In the genomic region with DNA sequence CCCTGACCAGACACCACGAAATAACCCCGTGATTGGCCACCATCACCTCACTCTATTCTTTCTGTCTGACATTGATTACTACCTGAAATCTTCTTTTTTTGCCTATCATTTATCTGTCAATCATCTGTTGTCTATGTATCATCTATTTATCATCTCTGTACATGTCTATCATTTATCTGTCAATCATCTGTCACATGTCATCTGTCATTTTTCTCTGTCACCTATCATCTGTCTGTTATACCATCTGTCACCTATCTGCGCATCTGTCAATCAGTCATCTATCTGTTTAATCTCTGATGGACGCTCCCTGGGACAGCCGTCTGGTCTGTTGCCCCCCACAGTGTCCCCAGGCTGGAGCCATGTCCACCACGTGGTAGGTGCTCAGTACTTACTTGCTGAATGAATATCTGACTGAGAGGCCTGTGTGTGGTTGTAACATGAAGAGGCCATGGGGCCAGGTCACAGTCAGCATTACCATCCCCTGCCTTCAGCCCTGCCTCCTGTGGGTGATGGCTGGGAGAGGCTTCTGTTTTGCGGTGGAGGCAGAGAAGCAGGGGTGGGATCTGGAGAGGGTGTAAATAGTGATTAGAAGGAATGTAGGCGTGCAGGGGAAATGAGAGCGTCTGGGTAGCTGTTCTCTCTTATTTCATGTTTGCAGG, we compare ENCODE assay signal across 31 cellular contexts.
DNase-seq lines count a peak whose midpoint lies in the region; ATAC-seq, FAIRE-seq and TF ChIP-seq lines count a peak whose summit lies in the region.
"Had no signal": no experiment of that assay in that cellular context is flagged by ENCODE, and none has a peak within 500 bp of the region (broad histone marks: within the 10 kb centered on the region; RNA-seq: fewer than 3 reads in every experiment).

No MANE protein-coding gene starts in this region.

- H3K9me3 Mint-ChIP-seq in astrocyte (ENCODE audit: unreplicated experiment) (peaks cover 5% of the 10 kb centered on the region), memory B cell (peaks cover 2% of the 10 kb centered on the region), CD14-positive monocyte (peaks cover 0 to 4% (median 0%) of the 10 kb centered on the region in 7 donors)
- H3K9me3 Mint-ChIP-seq: activated CD4-positive, alpha-beta T cell treated with anti-CD3 and anti-CD28 coated beads, Interleukin-2, amount 10 ng/mL, durations not matched to agents 24 days and 14 days had no signal

- 25% methylated on average over 9 of the region's 9 CpGs for WGBS in HepG2 (ENCODE audit: low lambda C conversion rate)
- WGBS in right lobe of liver (ENCODE audit: insufficient coverage, low coverage, low lambda C conversion rate, missing lambda C conversion rate) = 79% methylated on average over 7 of the region's 9 CpGs

- no TSS peak for BruUV-seq in HepG2 (replicated peaks; lab: Mats Ljungman, UMichigan)

- peak overlapping the region; percentile 67 for H3K27ac Mint-ChIP-seq in astrocyte (ENCODE audit: unreplicated experiment)
- H3K27ac Mint-ChIP-seq in memory B cell = no peak overlapping the region
- H3K27ac Mint-ChIP-seq in CD14-positive monocyte = peak overlapping the region in 2 of 7 donors; percentile 3 to 25
- H3K27ac Mint-ChIP-seq: activated CD4-positive, alpha-beta T cell treated with anti-CD3 and anti-CD28 coated beads, Interleukin-2, amount 10 ng/mL, durations not matched to agents 24 days and 14 days; activated naive CD8-positive, alpha-beta T cell; stimulated activated naive B cell treated with anti-CD40 and anti-IgM and Interleukin-4, amounts not matched to agents 10 μg/mL and 1 μg/mL and 100 μg/mL, for 72 hours had no signal

- intact Hi-C loops in HepG2 (cut with micrococcal nuclease; ENCODE audit: unreplicated experiment) = no loop called here
- intact Hi-C loops in right lobe of liver (cut with DNase I) = no loop called here
- intact Hi-C loops in upper lobe of right lung (cut with DNase I) = no loop called here
- intact Hi-C loops in CD14-positive monocyte (cut with micrococcal nuclease) = no loop called here

- no peaks in the 10 kb centered on the region for H4K20me1 ChIP-seq in HepG2 (ENCODE audit: insufficient read depth, low read length)
- H4K20me1 ChIP-seq in astrocyte (ENCODE audit: insufficient read depth, low read length) = no peaks in the 10 kb centered on the region

- TF ChIP-seq EP300 in HepG2 (IDR thresholded peaks at IDR 0.05; ENCODE audit: low read depth in 2 of 2, low read length in 2 of 2) = no peak
- TF ChIP-seq EP300 in HepG2 (CRISPR knock-in tag; IDR thresholded peaks at IDR 0.05; ENCODE audit: borderline replicate concordance) = no peak

- H3K4me3 Mint-ChIP-seq in astrocyte (ENCODE audit: unreplicated experiment) = no peak overlapping the region
- peak overlapping the region; percentile 14 for H3K4me3 Mint-ChIP-seq in memory B cell
- peak overlapping the region in 1 of 2 donors; percentile 27 for H3K4me3 Mint-ChIP-seq in CD14-positive monocyte
- H3K4me3 Mint-ChIP-seq: activated CD4-positive, alpha-beta T cell treated with anti-CD3 and anti-CD28 coated beads, Interleukin-2, amount 10 ng/mL, durations not matched to agents 24 days and 14 days; activated naive CD8-positive, alpha-beta T cell; CD4-positive, alpha-beta memory T cell had no signal

- H3K4me1 Mint-ChIP-seq in astrocyte (ENCODE audit: low read depth, unreplicated experiment) = peaks cover 15% of the 10 kb centered on the region
- H3K4me1 Mint-ChIP-seq in memory B cell = peaks cover 32% of the 10 kb centered on the region
- peaks cover 38% of the 10 kb centered on the region for H3K4me1 Mint-ChIP-seq in CD14-positive monocyte
- H3K4me1 Mint-ChIP-seq: activated CD4-positive, alpha-beta T cell treated with anti-CD3 and anti-CD28 coated beads, Interleukin-2, amount 10 ng/mL, durations not matched to agents 24 days and 14 days had no signal

- H3K27ac ChIP-seq in HepG2 (ENCODE audit: extremely low read length, insufficient read depth, low read length) (no peak overlapping the region), right lobe of liver (no peak overlapping the region), astrocyte (ENCODE audit: low read depth, low read length) (no peak overlapping the region), upper lobe of right lung (no peak overlapping the region)
- H3K27ac ChIP-seq: neutrophil, psoas muscle, suprapubic skin had no signal

- TF ChIP-seq POLR2A in HepG2 (IDR thresholded peaks at IDR 0.05; ENCODE audit: insufficient read depth in 1 of 2, low read depth in 2 of 2, low read length in 2 of 2) (no peak), right lobe of liver (IDR thresholded peaks at IDR 0.05) (no peak)

- POLR2A ChIA-PET in HepG2 (lab: Yijun Ruan, JAX) = no interaction called here

- ATAC-seq in HepG2 = peak; percentile 21; the same call in 1 of the 3 replicates
- ATAC-seq in right lobe of liver = no peak
- ATAC-seq in memory B cell (ENCODE audit: low read depth) = no peak
- peak; percentile 82 for ATAC-seq in upper lobe of right lung
- no peak for ATAC-seq in HG03520 (IDR thresholded peaks at IDR 0.05; ENCODE audit: unreplicated experiment)
- ATAC-seq: left cardiac atrium, psoas muscle had no signal

- in situ Hi-C loops in HepG2 (cut with HindIII; ENCODE audit: extremely low pct_ligation_motif_present, low pct_unique_long_range_greater_than_20kb) = no loop called here

- H3K27me3 ChIP-seq in HepG2 (ENCODE audit: control insufficient read depth in 1 of 2, insufficient read depth in 2 of 2, low read length in 2 of 2) = peaks cover 2 to 33% of the 10 kb centered on the region in 2 experiments; a peak in 4 of 5 replicates
- no peaks in the 10 kb centered on the region for H3K27me3 ChIP-seq in right lobe of liver
- H3K27me3 ChIP-seq in astrocyte (ENCODE audit: insufficient read depth, low read length) = no peaks in the 10 kb centered on the region
- no peaks in the 10 kb centered on the region for H3K27me3 ChIP-seq in upper lobe of right lung
- H3K27me3 ChIP-seq: suprapubic skin had no signal

- H3K9me3 ChIP-seq in HepG2 (ENCODE audit: low read length) (no peaks in the 10 kb centered on the region), right lobe of liver (no peaks in the 10 kb centered on the region), astrocyte (ENCODE audit: insufficient read depth, low read depth, low read length) (no peaks in the 10 kb centered on the region), upper lobe of right lung (no peaks in the 10 kb centered on the region)
- H3K9me3 ChIP-seq: neutrophil, psoas muscle, suprapubic skin had no signal

- H3K27me3 Mint-ChIP-seq in astrocyte (ENCODE audit: low read depth, unreplicated experiment) (peaks cover 2% of the 10 kb centered on the region), memory B cell (no peaks in the 10 kb centered on the region), CD14-positive monocyte (ENCODE audit: low read depth in 3 of 3) (peaks cover 0 to 6% (median 2%) of the 10 kb centered on the region in 3 donors)
- H3K27me3 Mint-ChIP-seq: activated CD4-positive, alpha-beta T cell treated with anti-CD3 and anti-CD28 coated beads, Interleukin-2, amount 10 ng/mL, durations not matched to agents 24 days and 14 days; stimulated activated naive B cell treated with anti-CD40 and anti-IgM and Interleukin-4, amounts not matched to agents 10 μg/mL and 1 μg/mL and 100 μg/mL, for 72 hours had no signal

- TF ChIP-seq CTCF in HepG2 (CRISPR knock-in tag; IDR thresholded peaks at IDR 0.05) (no peak), right lobe of liver (IDR thresholded peaks at IDR 0.05) (no peak), astrocyte (IDR thresholded peaks at IDR 0.05; ENCODE audit: insufficient read depth, low read depth, low read length) (no peak), upper lobe of right lung (IDR thresholded peaks at IDR 0.05) (no peak), CD14-positive monocyte (IDR thresholded peaks at IDR 0.05) (no peak)

- no peak overlapping the region for H3K4me2 ChIP-seq in HepG2 (ENCODE audit: low read depth, low read length)
- no peak overlapping the region for H3K4me2 ChIP-seq in astrocyte (ENCODE audit: low read length)

- no peak overlapping the region for H2AFZ ChIP-seq in HepG2 (ENCODE audit: low read length)
- H2AFZ ChIP-seq in astrocyte (ENCODE audit: low read depth, low read length) = no peak overlapping the region

- H3K4me3 ChIP-seq in HepG2 (replicated peaks in 1 of 3; ENCODE audit: insufficient read depth in 1 of 3, low read depth in 2 of 3, low read length in 3 of 3) (no peak overlapping the region), right lobe of liver (no peak overlapping the region), astrocyte (ENCODE audit: insufficient read depth, low read depth, low read length) (no peak overlapping the region), upper lobe of right lung (no peak overlapping the region)
- H3K4me3 ChIP-seq: psoas muscle, suprapubic skin had no signal

- H3K4me1 ChIP-seq in HepG2 (ENCODE audit: insufficient read depth, low read length) = no peaks in the 10 kb centered on the region
- H3K4me1 ChIP-seq in right lobe of liver = peaks cover 0 to 9% (median 3%) of the 10 kb centered on the region in 4 donors
- H3K4me1 ChIP-seq in astrocyte (ENCODE audit: insufficient read depth, low read length) = no peaks in the 10 kb centered on the region
- H3K4me1 ChIP-seq in upper lobe of right lung = peaks cover 8% of the 10 kb centered on the region

- DNase-seq in HepG2 (ENCODE audit: low spot score) (no peak), right lobe of liver (no peak), astrocyte (ENCODE audit: low read depth) (no peak), memory B cell (ENCODE audit: low spot score in 2 of 2) (no peak), upper lobe of right lung (peak; percentile 53), CD14-positive monocyte (ENCODE audit: low spot score) (no peak), NCI-H1694 treated with DMSO at 0.1 percent for 48 hours (lab: John Stamatoyannopoulos, UW) (no peak)
- DNase-seq: 8988T; activated CD4-positive, alpha-beta T cell treated with anti-CD3 and anti-CD28 coated beads, Interleukin-2, amount 10 ng/mL, durations not matched to agents 24 days and 14 days; activated effector memory CD4-positive, alpha-beta T cell treated with Interleukin-2 at 50 U/mL for 16 hours; activated T-cell treated with anti-CD3 and anti-CD28 coated beads, Interleukin-2, amount 50 U/mL, for 1 hour; CD4-positive, alpha-beta memory T cell; effector CD8-positive, alpha-beta T cell; H7; hypothalamus; left cardiac atrium; mesendoderm; NCI-H1436; NCI-H2081 treated with DMSO at 0.1 percent for 48 hours; NCI-H2227 treated with DMSO at 0.1 percent for 48 hours; NCI-H69; psoas muscle; SW 1271; T1000 had no signal

- H3K79me2 ChIP-seq in HepG2 (ENCODE audit: insufficient read depth, low read length) = no peaks in the 10 kb centered on the region
- no peaks in the 10 kb centered on the region for H3K79me2 ChIP-seq in astrocyte (ENCODE audit: insufficient read depth, low read length)

- FAIRE-seq in HepG2 (lab: Jason Lieb, UNC) = no peak
- FAIRE-seq in astrocyte (lab: Jason Lieb, UNC) = no peak
- FAIRE-seq: colon, D721Med had no signal

- no peaks in the 10 kb centered on the region for H3K36me3 ChIP-seq in HepG2 (replicated peaks in 1 of 2; ENCODE audit: control insufficient read depth in 1 of 2, insufficient read depth in 2 of 2, low read length in 2 of 2)
- no peaks in the 10 kb centered on the region for H3K36me3 ChIP-seq in right lobe of liver
- H3K36me3 ChIP-seq in astrocyte (ENCODE audit: insufficient read depth, low read length) = no peaks in the 10 kb centered on the region
- no peaks in the 10 kb centered on the region for H3K36me3 ChIP-seq in upper lobe of right lung
- H3K36me3 ChIP-seq: neutrophil, suprapubic skin had no signal

- CTCF ChIA-PET in HepG2 (lab: Yijun Ruan, JAX; ENCODE audit: low intra/inter-chr PET ratio, low total read pairs) = no interaction called here

- H3K36me3 Mint-ChIP-seq in astrocyte (ENCODE audit: low read depth, unreplicated experiment) (no peaks in the 10 kb centered on the region), memory B cell (peaks cover 2% of the 10 kb centered on the region), CD14-positive monocyte (no peaks in the 10 kb centered on the region)
- H3K36me3 Mint-ChIP-seq: activated naive CD8-positive, alpha-beta T cell; CD4-positive, alpha-beta memory T cell had no signal

- no peak for TF ChIP-seq RAD21 in HepG2 (CRISPR knock-in tag; IDR thresholded peaks at IDR 0.05)

- H3K9ac ChIP-seq in HepG2 (ENCODE audit: insufficient read depth, low read depth, low read length) (no peak overlapping the region), astrocyte (ENCODE audit: low read length) (no peak overlapping the region)

Comparison
In these comparisons a context has a peak if more than half of its experiments do, and no peak if none do; other contexts are left out.
1. ATAC-seq: peak in HepG2 (single experiment) and upper lobe of right lung (single experiment); none in right lobe of liver (0 of 4), memory B cell (single experiment) and HG03520 (single experiment).